In genomic region chr22:29621761-29622526, GRCh38 we compare ENCODE assay signal across 9 cellular contexts. TPM values are rescaled to one million over a fixed set of nuclear protein-coding genes. Genes with fewer than 3 reads are reported as not detected.
DNase-seq lines count a peak whose midpoint lies in the region; ATAC-seq and TF ChIP-seq lines count a peak whose summit lies in the region.
"Had no signal": no experiment of that assay in that cellular context is flagged by ENCODE, and none has a peak within 500 bp of the region (broad histone marks: within the 10 kb centered on the region; RNA-seq: fewer than 3 reads in every experiment).

No MANE protein-coding gene starts in this region.

- intact Hi-C loops in natural killer cell (cut with micrococcal nuclease), result no loop called here

- ATAC-seq in omental fat pad (ENCODE audit: low FRiP score), result peak; percentile 72
- ATAC-seq in GM21381 (IDR thresholded peaks at IDR 0.05; ENCODE audit: unreplicated experiment), result no peak
- ATAC-seq in natural killer cell, result no peak
- ATAC-seq in HG03097 (IDR thresholded peaks at IDR 0.05; ENCODE audit: low FRiP score, unreplicated experiment), result no peak
- no peak for ATAC-seq in HG03432 (IDR thresholded peaks at IDR 0.05; ENCODE audit: unreplicated experiment)

- peaks cover 58 to 73% of the 10 kb centered on the region in 2 donors for H3K4me1 Mint-ChIP-seq in natural killer cell

- no peaks in the 10 kb centered on the region for H3K36me3 Mint-ChIP-seq in natural killer cell

- H3K27me3 Mint-ChIP-seq in natural killer cell (ENCODE audit: low read depth in 2 of 2), result no peaks in the 10 kb centered on the region

- H3K27ac Mint-ChIP-seq in natural killer cell, result peak overlapping the region in 1 of 2 donors; percentile 62

- DNase-seq in EH (ENCODE audit: low read depth), result peak; percentile 98
- peak; percentile 81 to 90 for DNase-seq in NCI-H446 (lab: John Stamatoyannopoulos, UW)
- peak; percentile 95 for DNase-seq in dermis blood vessel endothelial cell
- no peak for DNase-seq in omental fat pad (ENCODE audit: low spot score)
- DNase-seq in natural killer cell, result no peak
- DNase-seq: activated naive CD4-positive, alpha-beta T cell had no signal

- TF ChIP-seq CTCF in omental fat pad (IDR thresholded peaks at IDR 0.05), result no peak
- TF ChIP-seq CTCF in natural killer cell (IDR thresholded peaks at IDR 0.05), result no peak

- no peaks in the 10 kb centered on the region for H3K9me3 Mint-ChIP-seq in natural killer cell

- no peak overlapping the region for H3K4me3 Mint-ChIP-seq in natural killer cell

RNA-seq across cellular contexts. Expression of gene NF2, which starts 18.5 kb away (rescaled TPM):
- 66.4 and 103 TPM in 2 replicates for total RNA-seq in dermis blood vessel endothelial cell
- 10 to 100 TPM; 26.6 to 35.2 (median 32.9) TPM for total RNA-seq in omental fat pad
- 10 to 100 TPM; 32.4 to 43.8 (median 39.6) TPM for total RNA-seq in natural killer cell

RNA-seq across cellular contexts. Expression of gene NIPSNAP1, which starts 41.0 kb away (rescaled TPM):
- total RNA-seq in dermis blood vessel endothelial cell (28.2 and 47.0 TPM in 2 replicates), omental fat pad (10 to 100 TPM in 2 of 4 donors, 1 to 10 TPM in 2; 5.5 to 16.4 (median 10.3) TPM), natural killer cell (10 to 100 TPM; 22.4 to 25.3 (median 24.8) TPM)

Comparison
In these comparisons a context has a peak if more than half of its experiments do, and no peak if none do; other contexts are left out.
1. DNase-seq: peak in EH (single experiment), NCI-H446 (2 of 2) and dermis blood vessel endothelial cell (single experiment); none in omental fat pad (single experiment) and natural killer cell (single experiment).